In genomic region chr1:244865028-244865371, GRCh38 we compare ENCODE assay signal across 8 cellular contexts. TPM values are rescaled to one million over a fixed set of nuclear protein-coding genes. Genes with fewer than 3 reads are reported as not detected.
DNase-seq lines count a peak whose midpoint lies in the region; ATAC-seq, FAIRE-seq and TF ChIP-seq lines count a peak whose summit lies in the region.

No MANE protein-coding gene starts in this region.

- peak; percentile 59 for DNase-seq in ELF-1 (ENCODE audit: low read depth, low spot score)
- peak; percentile 70 for DNase-seq in NCI-H2227 (lab: John Stamatoyannopoulos, UW; ENCODE audit: unreplicated experiment)
- peak; percentile 73 for DNase-seq in activated effector memory CD4-positive, alpha-beta T cell treated with anti-CD3 and anti-CD28 coated beads, Interleukin-2, amount 50 U/mL, for 16 hours
- peak; percentile 70 for DNase-seq in right atrium auricular region (ENCODE audit: low spot score)
- no peak for DNase-seq in skeletal muscle cell (ENCODE audit: low read depth)
- DNase-seq in LoVo (ENCODE audit: low spot score), result no peak
- no peak for DNase-seq in frontal cortex (ENCODE audit: low spot score in 2 of 2)

- H3K9me3 ChIP-seq in right atrium auricular region, result no peaks in the 10 kb centered on the region

- peaks cover 26% of the 10 kb centered on the region for H3K36me3 ChIP-seq in right atrium auricular region

- peaks cover 0 to 37% of the 10 kb centered on the region in 2 donors for H3K4me1 ChIP-seq in right atrium auricular region

- ATAC-seq in GM21423 (IDR thresholded peaks at IDR 0.05; ENCODE audit: unreplicated experiment), result no peak

- peak overlapping the region; percentile 90 to 99 for H3K4me3 ChIP-seq in right atrium auricular region
- H3K4me3 ChIP-seq in skeletal muscle cell (ENCODE audit: low read depth, low read length), result peak overlapping the region; percentile 98

- no peak for FAIRE-seq in frontal cortex (lab: Jason Lieb, UNC)

- no peaks in the 10 kb centered on the region for H3K27me3 ChIP-seq in right atrium auricular region

- no peak for TF ChIP-seq CTCF in right atrium auricular region (IDR thresholded peaks at IDR 0.05)

- H3K27ac ChIP-seq in right atrium auricular region, result peak overlapping the region; percentile 100

RNA-seq across cellular contexts. Expression of gene HNRNPU, which starts 0.7 kb away (rescaled TPM):
- total RNA-seq in right atrium auricular region (100 to 1,000 TPM; 175 to 206 TPM), frontal cortex (567 TPM)

RNA-seq across cellular contexts. Expression of gene COX20, which starts 29.5 kb away (rescaled TPM):
- total RNA-seq in right atrium auricular region (10 to 100 TPM; 57.3 to 64.7 TPM), frontal cortex (70.5 TPM)

Comparison
In these comparisons a context has a peak if more than half of its experiments do, and no peak if none do; other contexts are left out.
1. DNase-seq: peak in ELF-1 (single experiment), NCI-H2227 (single experiment), activated effector memory CD4-positive, alpha-beta T cell treated with anti-CD3 and anti-CD28 coated beads, Interleukin-2, amount 50 U/mL, for 16 hours (single experiment) and right atrium auricular region (single experiment); none in skeletal muscle cell (single experiment), LoVo (single experiment) and frontal cortex (0 of 2).